ENCODE assay signal across 9 cellular contexts in the genomic region with DNA sequence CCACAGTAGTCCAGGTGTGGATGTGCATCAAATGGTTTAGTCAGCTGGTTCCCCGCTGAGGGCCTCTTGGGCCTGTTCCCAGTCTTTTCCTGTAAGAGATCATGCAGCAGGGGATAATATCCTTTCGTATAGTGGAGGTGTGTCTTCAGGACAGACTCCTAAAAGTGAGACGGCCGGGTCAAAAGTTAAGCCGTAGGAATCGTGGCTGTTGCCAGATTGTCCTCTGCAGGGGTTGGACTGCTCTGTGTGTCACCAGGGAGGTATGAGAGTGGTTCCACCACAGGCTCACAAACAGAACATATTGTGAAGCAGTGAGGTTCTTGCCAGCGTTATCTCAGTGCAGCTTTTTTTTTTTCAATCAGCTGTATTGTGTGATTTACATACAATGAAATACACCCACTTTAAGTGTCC.
DNase-seq lines count a peak whose midpoint lies in the region; TF ChIP-seq lines count a peak whose summit lies in the region.
"Had no signal": no experiment of that assay in that cellular context is flagged by ENCODE, and none has a peak within 500 bp of the region (broad histone marks: within the 10 kb centered on the region; RNA-seq: fewer than 3 reads in every experiment).

No MANE protein-coding gene starts in this region.

- H3K4me3 ChIP-seq in WERI-Rb-1 (ENCODE audit: low read depth, low read length): no peak overlapping the region

- no peak overlapping the region for H3K27ac ChIP-seq in WERI-Rb-1

- H3K4me3 Mint-ChIP-seq in chondrocyte (ENCODE audit: unreplicated experiment): no peak overlapping the region
- H3K4me3 Mint-ChIP-seq in activated T-helper 1 cell treated with anti-CD3 and anti-CD28 coated beads, Interleukin-12 subunit alpha, Interleukin-12 subunit beta, Interleukin-2, Interleukin-4 antibody, amounts not matched to agents 30 ng/mL and 10 ng/mL and 1 ng/mL, durations not matched to agents 14 hours and 24 hours and 36 hours: no peak overlapping the region

- peaks cover under 1% of the 10 kb centered on the region; the same call in 1 of the 2 replicates for H3K36me3 ChIP-seq in WERI-Rb-1

- peaks cover 7% of the 10 kb centered on the region for H3K36me3 Mint-ChIP-seq in chondrocyte (ENCODE audit: low read depth)
- peaks cover 8% of the 10 kb centered on the region for H3K36me3 Mint-ChIP-seq in activated T-helper 1 cell treated with anti-CD3 and anti-CD28 coated beads, Interleukin-12 subunit alpha, Interleukin-12 subunit beta, Interleukin-2, Interleukin-4 antibody, amounts not matched to agents 30 ng/mL and 10 ng/mL and 1 ng/mL, durations not matched to agents 14 hours and 24 hours and 36 hours (ENCODE audit: low read depth)

- no peaks in the 10 kb centered on the region for H3K9me3 ChIP-seq in WERI-Rb-1 (ENCODE audit: severe bottlenecking)

- no peaks in the 10 kb centered on the region for H3K27me3 ChIP-seq in WERI-Rb-1 (ENCODE audit: insufficient read depth, low read depth, severe bottlenecking)

- H3K4me1 Mint-ChIP-seq in chondrocyte (ENCODE audit: low read depth): peaks cover 58% of the 10 kb centered on the region
- no peaks in the 10 kb centered on the region for H3K4me1 Mint-ChIP-seq in activated T-helper 1 cell treated with anti-CD3 and anti-CD28 coated beads, Interleukin-12 subunit alpha, Interleukin-12 subunit beta, Interleukin-2, Interleukin-4 antibody, amounts not matched to agents 30 ng/mL and 10 ng/mL and 1 ng/mL, durations not matched to agents 14 hours and 24 hours and 36 hours (ENCODE audit: low read depth)

- peak; percentile 54 for DNase-seq in DMS 273 treated with DMSO at 0.1 percent for 48 hours (lab: John Stamatoyannopoulos, UW)
- peak; percentile 46 for DNase-seq in NCI-H2081 treated with DMSO at 0.1 percent for 48 hours (lab: John Stamatoyannopoulos, UW)
- DNase-seq in chondrocyte (ENCODE audit: low spot score): no peak
- peak; percentile 56 for DNase-seq in posterior vena cava (ENCODE audit: low spot score)
- DNase-seq in activated T-helper 1 cell treated with anti-CD3 and anti-CD28 coated beads, Interleukin-12 subunit alpha, Interleukin-12 subunit beta, Interleukin-2, Interleukin-4 antibody, amounts not matched to agents 30 ng/mL and 10 ng/mL and 1 ng/mL, durations not matched to agents 14 hours and 24 hours and 36 hours (ENCODE audit: low spot score): no peak
- no peak for DNase-seq in KG1 (lab: John Stamatoyannopoulos, UW)
- DNase-seq in activated naive CD4-positive, alpha-beta T cell treated with anti-CD3 and anti-CD28 coated beads, Interleukin-2, amount 50 U/mL, for 16 hours: no peak
- no peak for DNase-seq in WERI-Rb-1
- DNase-seq: T-helper 1 cell had no signal

- peak overlapping the region; percentile 84 for H3K27ac Mint-ChIP-seq in chondrocyte (ENCODE audit: unreplicated experiment)
- no peak overlapping the region for H3K27ac Mint-ChIP-seq in activated T-helper 1 cell treated with anti-CD3 and anti-CD28 coated beads, Interleukin-12 subunit alpha, Interleukin-12 subunit beta, Interleukin-2, Interleukin-4 antibody, amounts not matched to agents 30 ng/mL and 10 ng/mL and 1 ng/mL, durations not matched to agents 14 hours and 24 hours and 36 hours

- intact Hi-C loops in posterior vena cava (cut with DNase I): no loop called here
- intact Hi-C loops in activated T-helper 1 cell treated with anti-CD3 and anti-CD28 coated beads, Interleukin-12 subunit alpha, Interleukin-12 subunit beta, Interleukin-2, Interleukin-4 antibody, amounts not matched to agents 30 ng/mL and 10 ng/mL and 1 ng/mL, durations not matched to agents 14 hours and 24 hours and 36 hours (cut with micrococcal nuclease): loop anchor here (2.0 kb wide), 1 partner anchor 94 kb away; a partner anchor contains a TSS

- no peaks in the 10 kb centered on the region for H3K27me3 Mint-ChIP-seq in chondrocyte (ENCODE audit: low read depth)
- H3K27me3 Mint-ChIP-seq in activated T-helper 1 cell treated with anti-CD3 and anti-CD28 coated beads, Interleukin-12 subunit alpha, Interleukin-12 subunit beta, Interleukin-2, Interleukin-4 antibody, amounts not matched to agents 30 ng/mL and 10 ng/mL and 1 ng/mL, durations not matched to agents 14 hours and 24 hours and 36 hours (ENCODE audit: insufficient read depth): no peaks in the 10 kb centered on the region

- TF ChIP-seq CTCF in chondrocyte (IDR thresholded peaks at IDR 0.05): no peak
- TF ChIP-seq CTCF in WERI-Rb-1 (IDR thresholded peaks at IDR 0.05; ENCODE audit: low read depth, low read length): no peak

- no peaks in the 10 kb centered on the region for H3K9me3 Mint-ChIP-seq in chondrocyte (ENCODE audit: low read depth)
- H3K9me3 Mint-ChIP-seq in activated T-helper 1 cell treated with anti-CD3 and anti-CD28 coated beads, Interleukin-12 subunit alpha, Interleukin-12 subunit beta, Interleukin-2, Interleukin-4 antibody, amounts not matched to agents 30 ng/mL and 10 ng/mL and 1 ng/mL, durations not matched to agents 14 hours and 24 hours and 36 hours: peaks cover 10% of the 10 kb centered on the region

Comparison
In these comparisons a context has a peak if more than half of its experiments do, and no peak if none do; other contexts are left out.
1. DNase-seq: peak in DMS 273 treated with DMSO at 0.1 percent for 48 hours (single experiment), NCI-H2081 treated with DMSO at 0.1 percent for 48 hours (single experiment) and posterior vena cava (single experiment); none in chondrocyte (single experiment), activated T-helper 1 cell treated with anti-CD3 and anti-CD28 coated beads, Interleukin-12 subunit alpha, Interleukin-12 subunit beta, Interleukin-2, Interleukin-4 antibody, amounts not matched to agents 30 ng/mL and 10 ng/mL and 1 ng/mL, durations not matched to agents 14 hours and 24 hours and 36 hours (single experiment), KG1 (single experiment), activated naive CD4-positive, alpha-beta T cell treated with anti-CD3 and anti-CD28 coated beads, Interleukin-2, amount 50 U/mL, for 16 hours (single experiment) and WERI-Rb-1 (single experiment).